ENCODE assay signal across 29 cellular contexts in genomic region chr1:5721634-5722215, GRCh38.
"Had no signal": no experiment of that assay in that cellular context is flagged by ENCODE, and none has a peak within 500 bp of the region (broad histone marks: within the 10 kb centered on the region; RNA-seq: fewer than 3 reads in every experiment).

No MANE protein-coding gene starts in this region.

- H3K4me3 ChIP-seq: adrenal gland, body of pancreas, colonic mucosa, neural progenitor cell, spleen, suprapubic skin, tibial nerve had no signal

- H3K79me2 ChIP-seq: parathyroid adenoma had no signal

- H3K4me2 ChIP-seq: neural progenitor cell had no signal

- DNase-seq: activated CD4-positive, alpha-beta memory T cell treated with anti-CD3 and anti-CD28 coated beads for 36 hours; activated CD4-positive, alpha-beta T cell treated with anti-CD3 and anti-CD28 coated beads, Interleukin-2, amount 10 ng/mL, durations not matched to agents 24 days and 14 days; activated CD4-positive, CD25-positive, alpha-beta regulatory T cell treated with anti-CD3 and anti-CD28 coated beads, Interleukin-2, amount 50 U/mL, for 72 hours; activated CD8-positive, alpha-beta memory T cell treated with anti-CD3 and anti-CD28 coated beads, Interleukin-2, amount 50 U/mL, for 4 hours; activated effector memory CD4-positive, alpha-beta T cell treated with anti-CD3 and anti-CD28 coated beads, Interleukin-2, amount 50 U/mL, for 16 hours; activated naive CD4-positive, alpha-beta T cell treated with anti-CD3 and anti-CD28 coated beads for 36 hours; activated naive CD8-positive, alpha-beta T cell treated with anti-CD3 and anti-CD28 coated beads for 36 hours; activated T-cell treated with anti-CD3 and anti-CD28 coated beads, Interleukin-2, amount 50 U/mL, for 1 hour; adrenal gland; body of pancreas; cerebellar nuclear complex; colonic mucosa; effector CD8-positive, alpha-beta T cell; erythroblast; hippocampal formation; left cardiac atrium; left ventricle myocardium superior; mammary epithelial cell; naive B cell; occipital lobe; right cardiac atrium; stimulated activated naive CD4-positive, alpha-beta T cell; T-helper 9 cell; WERI-Rb-1 had no signal

- H3K36me3 ChIP-seq: adrenal gland, colonic mucosa, neural progenitor cell, spleen, suprapubic skin, tibial nerve, WERI-Rb-1 had no signal

- ATAC-seq: body of pancreas, left cardiac atrium, left ventricle myocardium superior, right cardiac atrium had no signal

- H3K4me1 ChIP-seq: adrenal gland, body of pancreas, colonic mucosa, parathyroid adenoma, spleen had no signal

- H2AFZ ChIP-seq: neural progenitor cell, parathyroid adenoma had no signal

- H3K27ac ChIP-seq: adrenal gland, body of pancreas, colonic mucosa, neural progenitor cell, parathyroid adenoma, spleen, suprapubic skin, tibial nerve, WERI-Rb-1 had no signal

- H3K9ac ChIP-seq: neural progenitor cell, parathyroid adenoma had no signal

- H3K9me3 ChIP-seq: adrenal gland, body of pancreas, colonic mucosa, spleen, suprapubic skin, tibial nerve had no signal

- H3K27me3 ChIP-seq: adrenal gland, body of pancreas, colonic mucosa, neural progenitor cell had no signal
